Comparison of ENCODE assay signal across 24 cellular contexts in the genomic region with DNA sequence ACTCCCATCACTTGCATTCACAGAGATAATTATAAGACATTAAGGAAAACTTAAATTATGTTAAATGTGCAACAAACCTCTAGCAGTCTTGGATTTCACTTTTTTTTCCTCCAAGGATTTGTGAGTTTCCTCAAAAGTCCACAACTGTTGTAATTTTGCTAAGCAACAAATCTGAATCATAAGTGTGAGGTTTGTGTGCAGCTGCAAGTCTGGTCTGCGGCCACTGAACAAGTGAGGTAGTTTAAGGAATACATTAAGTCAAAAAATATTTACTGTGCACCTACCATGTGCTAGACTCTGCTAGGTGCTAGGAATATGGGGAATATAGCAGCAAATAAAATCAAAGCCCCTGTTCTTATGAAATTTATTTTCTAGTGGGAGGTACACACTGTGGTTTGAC.
A peak's percentile ranks its signal among the peaks of the same experiment; 100 is the strongest.
DNase-seq lines count a peak whose midpoint lies in the region; ATAC-seq, FAIRE-seq and TF ChIP-seq lines count a peak whose summit lies in the region.
"Had no signal": no experiment of that assay in that cellular context is flagged by ENCODE, and none has a peak within 500 bp of the region (broad histone marks: within the 10 kb centered on the region; RNA-seq: fewer than 3 reads in every experiment).

No MANE protein-coding gene starts in this region.

- peaks cover 39% of the 10 kb centered on the region for H3K4me1 ChIP-seq in osteoblast (ENCODE audit: insufficient read depth, low read length)
- no peaks in the 10 kb centered on the region for H3K4me1 ChIP-seq in tibial nerve
- H3K4me1 ChIP-seq: BLaER1, Caco-2 had no signal

- no peak overlapping the region for H2AFZ ChIP-seq in osteoblast (ENCODE audit: low read length)
- H2AFZ ChIP-seq: GM23338 had no signal

- peaks cover 13% of the 10 kb centered on the region for H3K36me3 Mint-ChIP-seq in stimulated activated memory B cell treated with anti-CD40 and anti-IgM and Interleukin-4, amounts not matched to agents 10 μg/mL and 1 μg/mL and 100 μg/mL, for 72 hours

- H3K4me3 ChIP-seq in bronchial epithelial cell (ENCODE audit: low read depth, low read length) (no peak overlapping the region), osteoblast (ENCODE audit: insufficient read depth, low read length) (no peak overlapping the region), tibial nerve (no peak overlapping the region)
- H3K4me3 ChIP-seq: BLaER1, GM23338, HAP-1 had no signal

- H3K9me3 ChIP-seq in osteoblast (ENCODE audit: low read depth, low read length) (no peaks in the 10 kb centered on the region), tibial nerve (no peaks in the 10 kb centered on the region)
- H3K9me3 ChIP-seq: Caco-2, HAP-1 had no signal

- TF ChIP-seq POLR2A in tibial nerve (IDR thresholded peaks at IDR 0.05) = no peak

- H3K27ac ChIP-seq in osteoblast (ENCODE audit: low read depth, low read length) (peak overlapping the region; percentile 58), tibial nerve (no peak overlapping the region)
- H3K27ac ChIP-seq: BLaER1, KMS-11 had no signal

- no peaks in the 10 kb centered on the region for H3K79me2 ChIP-seq in osteoblast (ENCODE audit: insufficient read depth, low read length)

- peak; percentile 15 for DNase-seq in Daoy (ENCODE audit: low read depth)
- DNase-seq in bronchial epithelial cell (ENCODE audit: low read depth) = peak; percentile 84
- DNase-seq in osteoblast (ENCODE audit: insufficient read length, low spot score, missing footprints) = no peak
- no peak for DNase-seq in NCI-H2107 (lab: John Stamatoyannopoulos, UW)
- DNase-seq in tibial nerve (ENCODE audit: low spot score in 2 of 2) = no peak
- DNase-seq: Caco-2; CD4-positive, alpha-beta memory T cell; DND-41; IMR-90; NCI-H1105 treated with DMSO at 0.1 percent for 48 hours; NCI-H1694; NCI-H2081; NCI-H2171 treated with DMSO at 0.1 percent for 48 hours; NCI-H524 treated with DMSO at 0.1 percent for 48 hours; NCI-H82 had no signal

- H3K4me2 ChIP-seq in osteoblast (ENCODE audit: insufficient read depth, low read length) = no peak overlapping the region
- H3K4me2 ChIP-seq: BLaER1, GM23338, KMS-11 had no signal

- TF ChIP-seq CTCF in bronchial epithelial cell (IDR thresholded peaks at IDR 0.05; ENCODE audit: insufficient read depth, low read length, severe bottlenecking) (no peak), osteoblast (IDR thresholded peaks at IDR 0.05; ENCODE audit: extremely low read depth, low read depth, low read length) (no peak), tibial nerve (IDR thresholded peaks at IDR 0.05) (no peak)

- no peaks in the 10 kb centered on the region for H3K36me3 ChIP-seq in bronchial epithelial cell (ENCODE audit: control insufficient read depth, insufficient read depth, low read length)
- H3K36me3 ChIP-seq in osteoblast (ENCODE audit: insufficient read depth, low read length) = no peaks in the 10 kb centered on the region
- H3K36me3 ChIP-seq in tibial nerve = no peaks in the 10 kb centered on the region
- H3K36me3 ChIP-seq: BLaER1, HAP-1 had no signal

- TF ChIP-seq EP300 in tibial nerve (IDR thresholded peaks at IDR 0.05) = no peak

- H4K20me1 ChIP-seq in osteoblast (ENCODE audit: insufficient read depth, low read length) = no peaks in the 10 kb centered on the region
- H4K20me1 ChIP-seq: BLaER1 had no signal

- no peaks in the 10 kb centered on the region for H3K27me3 ChIP-seq in bronchial epithelial cell (ENCODE audit: control insufficient read depth, insufficient read depth, low read length)
- no peaks in the 10 kb centered on the region for H3K27me3 ChIP-seq in osteoblast (ENCODE audit: insufficient read depth, low read length)
- H3K27me3 ChIP-seq in tibial nerve = no peaks in the 10 kb centered on the region
- H3K27me3 ChIP-seq: BLaER1 had no signal

- H3K4me3 Mint-ChIP-seq in stimulated activated memory B cell treated with anti-CD40 and anti-IgM and Interleukin-4, amounts not matched to agents 10 μg/mL and 1 μg/mL and 100 μg/mL, for 72 hours = no peak overlapping the region
- H3K4me3 Mint-ChIP-seq: CD4-positive, alpha-beta memory T cell; GM23338 had no signal

- peaks cover 24% of the 10 kb centered on the region for H3K4me1 Mint-ChIP-seq in stimulated activated memory B cell treated with anti-CD40 and anti-IgM and Interleukin-4, amounts not matched to agents 10 μg/mL and 1 μg/mL and 100 μg/mL, for 72 hours

- peak overlapping the region; percentile 21 for H3K27ac Mint-ChIP-seq in stimulated activated memory B cell treated with anti-CD40 and anti-IgM and Interleukin-4, amounts not matched to agents 10 μg/mL and 1 μg/mL and 100 μg/mL, for 72 hours
- H3K27ac Mint-ChIP-seq: CD4-positive, alpha-beta memory T cell; GM23338 had no signal

- 97 to 100% methylated on average over 1 of the region's 1 CpG for WGBS in tibial nerve, 2 donors

- FAIRE-seq in bronchial epithelial cell (lab: Jason Lieb, UNC) = no peak
- FAIRE-seq: GM12891, HTR-8/SVneo had no signal

- peaks cover 6% of the 10 kb centered on the region for H3K9me3 Mint-ChIP-seq in stimulated activated memory B cell treated with anti-CD40 and anti-IgM and Interleukin-4, amounts not matched to agents 10 μg/mL and 1 μg/mL and 100 μg/mL, for 72 hours
- H3K9me3 Mint-ChIP-seq: CD4-positive, alpha-beta memory T cell; GM23338 had no signal

- no peak for ATAC-seq in stimulated activated memory B cell treated with anti-CD40 and anti-IgM and Interleukin-4, amounts not matched to agents 10 μg/mL and 1 μg/mL and 100 μg/mL, for 72 hours
- no peak for ATAC-seq in GM18873 (IDR thresholded peaks at IDR 0.05; ENCODE audit: low FRiP score, unreplicated experiment)
- ATAC-seq: GM23338, Panc1 had no signal

- no peaks in the 10 kb centered on the region for H3K27me3 Mint-ChIP-seq in stimulated activated memory B cell treated with anti-CD40 and anti-IgM and Interleukin-4, amounts not matched to agents 10 μg/mL and 1 μg/mL and 100 μg/mL, for 72 hours
- H3K27me3 Mint-ChIP-seq: CD4-positive, alpha-beta memory T cell had no signal

Comparison
In these comparisons a context has a peak if more than half of its experiments do, and no peak if none do; other contexts are left out.
1. DNase-seq: peak in Daoy (single experiment) and bronchial epithelial cell (single experiment); none in osteoblast (single experiment), NCI-H2107 (single experiment) and tibial nerve (0 of 2).